Comparison of ENCODE assay signal across 9 cellular contexts in genomic region chr11:2099523-2100316, GRCh38. TPM values are rescaled to one million over a fixed set of nuclear protein-coding genes. Genes with fewer than 3 reads are reported as not detected.
DNase-seq lines count a peak whose midpoint lies in the region; ATAC-seq and TF ChIP-seq lines count a peak whose summit lies in the region.
"Had no signal": no experiment of that assay in that cellular context is flagged by ENCODE, and none has a peak within 500 bp of the region (broad histone marks: within the 10 kb centered on the region; RNA-seq: fewer than 3 reads in every experiment).

No MANE protein-coding gene starts in this region.

- H3K36me3 ChIP-seq in osteoblast (ENCODE audit: insufficient read depth, low read length) (no peaks in the 10 kb centered on the region), MM.1S (replicated peaks; ENCODE audit: insufficient read depth, low read length) (no peaks in the 10 kb centered on the region)

- H3K4me3 Mint-ChIP-seq in H9, result no peak overlapping the region
- H3K4me3 Mint-ChIP-seq: effector memory CD8-positive, alpha-beta T cell had no signal

- no peak overlapping the region for H3K27ac ChIP-seq in H9 (ENCODE audit: insufficient read length, low read depth, low read length)
- no peak overlapping the region for H3K27ac ChIP-seq in osteoblast (ENCODE audit: low read depth, low read length)
- no peak overlapping the region for H3K27ac ChIP-seq in MM.1S (ENCODE audit: low read length)

- H3K27me3 Mint-ChIP-seq in H9 (ENCODE audit: low read depth), result peaks cover 38% of the 10 kb centered on the region

- no peak overlapping the region for H2BK20ac ChIP-seq in H9 (ENCODE audit: low read depth, low read length, poor library complexity, severe bottlenecking)

- no peak for ATAC-seq in GM21381 (IDR thresholded peaks at IDR 0.05; ENCODE audit: unreplicated experiment)

- no peak overlapping the region for H3T11ph ChIP-seq in H9 (ENCODE audit: low read length)

- H4K20me1 ChIP-seq in H9 (ENCODE audit: control insufficient read depth, insufficient read depth, insufficient read length), result no peaks in the 10 kb centered on the region
- no peaks in the 10 kb centered on the region for H4K20me1 ChIP-seq in osteoblast (ENCODE audit: insufficient read depth, low read length)
- no peaks in the 10 kb centered on the region for H4K20me1 ChIP-seq in MM.1S (ENCODE audit: insufficient read depth, low read length)

- H3K4me3 ChIP-seq in epithelial cell of esophagus (ENCODE audit: low read length), result no peak overlapping the region
- H3K4me3 ChIP-seq in osteoblast (ENCODE audit: insufficient read depth, low read length), result no peak overlapping the region
- H3K4me3 ChIP-seq in MM.1S (ENCODE audit: low read length), result no peak overlapping the region

- H3K27ac Mint-ChIP-seq in H9, result no peak overlapping the region

- no peak overlapping the region for H2AK5ac ChIP-seq in H9 (ENCODE audit: insufficient read length, low read length)

- no peaks in the 10 kb centered on the region for H3K9me2 ChIP-seq in MM.1S (replicated peaks; ENCODE audit: insufficient read depth, low read length)

- no peak overlapping the region for H2BK5ac ChIP-seq in H9 (ENCODE audit: insufficient read length, low read length)

- H3K27me3 ChIP-seq in H9 (ENCODE audit: insufficient read depth, low read length) (no peaks in the 10 kb centered on the region), osteoblast (ENCODE audit: insufficient read depth, low read length) (no peaks in the 10 kb centered on the region), MM.1S (replicated peaks; ENCODE audit: insufficient read depth, low read length) (peaks cover 99% of the 10 kb centered on the region)

- H2BK12ac ChIP-seq in H9 (ENCODE audit: insufficient read length, low read depth, low read length), result no peak overlapping the region

- no peaks in the 10 kb centered on the region for H3K79me2 ChIP-seq in H9 (ENCODE audit: insufficient read depth, low read length)
- H3K79me2 ChIP-seq in osteoblast (ENCODE audit: insufficient read depth, low read length), result no peaks in the 10 kb centered on the region
- no peaks in the 10 kb centered on the region for H3K79me2 ChIP-seq in MM.1S (ENCODE audit: low read length)

- H3K4ac ChIP-seq in H9 (ENCODE audit: low read depth, low read length), result no peak overlapping the region

- no peak overlapping the region for H3K56ac ChIP-seq in H9 (ENCODE audit: insufficient read length, low read depth, low read length)

- H4K5ac ChIP-seq in H9 (ENCODE audit: insufficient read length, low read depth, low read length), result no peak overlapping the region

- H4K91ac ChIP-seq in H9 (ENCODE audit: insufficient read length, low read depth, low read length), result no peak overlapping the region

- no peak overlapping the region; the same call in 1 of the 2 replicates for H3K14ac ChIP-seq in H9 (ENCODE audit: insufficient read depth, low read length)

- TF ChIP-seq CTCF in H9 (conservative IDR thresholded peaks at IDR 0.05) (0 out of 3 replicates have a peak, but pooled peaks have one; percentile 9), epithelial cell of esophagus (IDR thresholded peaks at IDR 0.05; ENCODE audit: insufficient read depth, low read depth, low read length, missing control alignments) (peak; percentile 56), osteoblast (IDR thresholded peaks at IDR 0.05; ENCODE audit: extremely low read depth, low read depth, low read length) (no peak), MM.1S (IDR thresholded peaks at IDR 0.05; ENCODE audit: low read length) (no peak)

- DNase-seq in H9 (peak; percentile 38), NCI-H2196 treated with DMSO at 0.1 percent for 48 hours (lab: John Stamatoyannopoulos, UW; ENCODE audit: unreplicated experiment) (peak; percentile 85), epithelial cell of esophagus (ENCODE audit: low read depth) (peak; percentile 89), osteoblast (ENCODE audit: insufficient read length, low spot score, missing footprints) (peak; percentile 59), activated gamma-delta T cell (lab: John Stamatoyannopoulos, UW) (no peak), MM.1S (no peak)
- no peak for DNase-seq in stimulated activated naive CD4-positive, alpha-beta T cell (lab: John Stamatoyannopoulos, UW)
- DNase-seq: effector memory CD8-positive, alpha-beta T cell had no signal

- no peak overlapping the region for H3K4me2 ChIP-seq in H9 (ENCODE audit: insufficient read depth, insufficient read length, low read length)
- no peak overlapping the region for H3K4me2 ChIP-seq in osteoblast (ENCODE audit: insufficient read depth, low read length)
- no peak overlapping the region for H3K4me2 ChIP-seq in MM.1S (ENCODE audit: low read depth, low read length)

- H3K79me1 ChIP-seq in H9 (ENCODE audit: insufficient read depth, low read depth, low read length, poor library complexity, severe bottlenecking), result no peaks in the 10 kb centered on the region

- no peaks in the 10 kb centered on the region for H3K23me2 ChIP-seq in H9 (ENCODE audit: insufficient read length, low read depth, low read length, poor library complexity, severe bottlenecking)

- H2BK120ac ChIP-seq in H9 (ENCODE audit: low read depth, low read length, poor library complexity, severe bottlenecking), result no peak overlapping the region

- no CpG with 5 or more reads among the region's 20 CpGs for WGBS in H9 (ENCODE audit: extremely low coverage, insufficient read length, low lambda C conversion rate)

- H3K23ac ChIP-seq in H9 (ENCODE audit: insufficient read length, low read depth, low read length), result no peak overlapping the region

- peaks cover 0 to 2% of the 10 kb centered on the region in 2 experiments; a peak in 2 of 5 replicates for H3K9me3 Mint-ChIP-seq in H9
- H3K9me3 Mint-ChIP-seq: effector memory CD8-positive, alpha-beta T cell had no signal

- peaks cover 18 to 25% of the 10 kb centered on the region in 2 experiments for H3K4me1 Mint-ChIP-seq in H9

- H3K36me3 Mint-ChIP-seq in H9 (ENCODE audit: insufficient read depth in 1 of 3, low read depth in 3 of 3), result no peaks in the 10 kb centered on the region; a peak in 1 of 7 replicates

- no peak overlapping the region for H2BK15ac ChIP-seq in H9 (ENCODE audit: low read depth, low read length)

- H3K9ac ChIP-seq in H9 (ENCODE audit: extremely low read depth, insufficient read length, low read length), result no peak overlapping the region
- no peak overlapping the region for H3K9ac ChIP-seq in MM.1S (ENCODE audit: low read length)

- H3K9me3 ChIP-seq in H9 (ENCODE audit: control insufficient read depth, low read depth, low read length), result no peaks in the 10 kb centered on the region
- H3K9me3 ChIP-seq in osteoblast (ENCODE audit: low read depth, low read length), result no peaks in the 10 kb centered on the region
- H3K9me3 ChIP-seq in MM.1S (replicated peaks; ENCODE audit: insufficient read depth, low read length), result no peaks in the 10 kb centered on the region

- no peak overlapping the region for H3K18ac ChIP-seq in H9 (ENCODE audit: insufficient read length, low read depth, low read length)

- H3K4me1 ChIP-seq in H9 (ENCODE audit: insufficient read depth, low read length), result no peaks in the 10 kb centered on the region
- H3K4me1 ChIP-seq in osteoblast (ENCODE audit: insufficient read depth, low read length), result peaks cover 34% of the 10 kb centered on the region
- H3K4me1 ChIP-seq in MM.1S (ENCODE audit: low read length), result no peaks in the 10 kb centered on the region

- H3F3A ChIP-seq in MM.1S (ENCODE audit: insufficient read depth, low read length), result no peaks in the 10 kb centered on the region

- no peak overlapping the region for H2AFZ ChIP-seq in H9 (ENCODE audit: low read length)
- no peak overlapping the region for H2AFZ ChIP-seq in osteoblast (ENCODE audit: low read length)
- no peak overlapping the region for H2AFZ ChIP-seq in MM.1S (ENCODE audit: low read length)

- no peak overlapping the region for H4K8ac ChIP-seq in H9 (replicated peaks; ENCODE audit: insufficient read length, low read depth, low read length)

RNA-seq across cellular contexts. Expression of gene IGF2, which starts 39.5 kb away (rescaled TPM):
- total RNA-seq in H9 (2021), result 2.8 and 3.1 TPM in 2 replicates
- 53.9 and 68.8 TPM in 2 replicates for total RNA-seq in osteoblast

Comparison
In these comparisons a context has a peak if more than half of its experiments do, and no peak if none do; other contexts are left out.
1. DNase-seq: peak in H9 (single experiment), NCI-H2196 treated with DMSO at 0.1 percent for 48 hours (single experiment), epithelial cell of esophagus (single experiment) and osteoblast (single experiment); none in activated gamma-delta T cell (single experiment), stimulated activated naive CD4-positive, alpha-beta T cell (0 of 6) and MM.1S (single experiment).
2. CTCF ChIP-seq: peak in H9 (single experiment) and epithelial cell of esophagus (single experiment); none in osteoblast (single experiment) and MM.1S (single experiment).
3. RNA of gene IGF2, which starts 39.5 kb away (total RNA-seq): 53.9 to 68.8 TPM in osteoblast; 2.8 to 3.1 TPM in H9; every median in the first group is over 10 times any median in the second.